23 cellular contexts compared by ENCODE assay signal in genomic region chr20:43963233-43963632, GRCh38. TPM values are rescaled to one million over a fixed set of nuclear protein-coding genes. Genes with fewer than 3 reads are reported as not detected.
DNase-seq lines count a peak whose midpoint lies in the region.
"Had no signal": no experiment of that assay in that cellular context is flagged by ENCODE, and none has a peak within 500 bp of the region (broad histone marks: within the 10 kb centered on the region; RNA-seq: fewer than 3 reads in every experiment).

No MANE protein-coding gene starts in this region.

- peaks cover 62% of the 10 kb centered on the region for H3K4me1 ChIP-seq in thymus (ENCODE audit: control insufficient read depth, insufficient read depth, low read length)
- H3K4me1 ChIP-seq: breast epithelium, colonic mucosa had no signal

- H3K27me3 ChIP-seq in thymus (ENCODE audit: control insufficient read depth, insufficient read depth): peaks cover 3% of the 10 kb centered on the region
- H3K27me3 ChIP-seq: colonic mucosa had no signal

- H3K27ac ChIP-seq in thymus (ENCODE audit: low read depth): peak overlapping the region; percentile 53
- H3K27ac ChIP-seq: breast epithelium, colonic mucosa, lower lobe of right lung had no signal

- no peak overlapping the region for H3K4me3 ChIP-seq in thymus (ENCODE audit: low read length)
- H3K4me3 ChIP-seq: breast epithelium, colonic mucosa, lower lobe of right lung had no signal

- no peaks in the 10 kb centered on the region for H3K9me3 ChIP-seq in thymus (ENCODE audit: control insufficient read depth)
- H3K9me3 ChIP-seq: breast epithelium, colonic mucosa, lower lobe of right lung had no signal

- DNase-seq in activated effector memory CD4-positive, alpha-beta T cell treated with anti-CD3 and anti-CD28 coated beads, Interleukin-2, amount 50 U/mL, for 16 hours: peak; percentile 49
- no peak for DNase-seq in activated effector memory CD4-positive, alpha-beta T cell treated with Interleukin-2 at 50 U/mL for 16 hours
- DNase-seq in M059J (ENCODE audit: low read depth): peak; percentile 58
- DNase-seq in iris pigment epithelial cell (ENCODE audit: low read depth): peak; percentile 67
- no peak for DNase-seq in NCI-H2081 (lab: John Stamatoyannopoulos, UW)
- no peak for DNase-seq in Ammon's horn (ENCODE audit: low spot score)
- DNase-seq in activated CD4-positive, alpha-beta T cell treated with anti-CD3 and anti-CD28 coated beads for 4 hours: no peak
- DNase-seq: activated B cell treated with CpG ODN at 0.5 μM for 24 hours; activated CD4-positive, alpha-beta memory T cell treated with anti-CD3 and anti-CD28 coated beads, Interleukin-2, amount 10 ng/mL, durations not matched to agents 7 days and 5 days; activated T-cell treated with anti-CD3 and anti-CD28 coated beads for 4 hours; AML-193; amniotic stem cell; colonic mucosa; DND-41; effector memory CD8-positive, alpha-beta T cell; hypothalamus; lower lobe of right lung; NCI-H1092; NCI-H187; NCI-H526; posterior cingulate gyrus had no signal

- WGBS in thymus: 87% methylated on average over 5 of the region's 5 CpGs

- H3K36me3 ChIP-seq in thymus (ENCODE audit: control insufficient read depth, insufficient read depth): no peaks in the 10 kb centered on the region
- H3K36me3 ChIP-seq: breast epithelium, colonic mucosa, lower lobe of right lung had no signal

RNA-seq across cellular contexts. Expression of gene TOX2, which starts 48.6 kb away (rescaled TPM):
- 6.1 and 8.4 TPM in 2 replicates for total RNA-seq in M059J (2014; rRNA removed; shearing (Covaris generic))
- 75.8 TPM for polyA plus RNA-seq in thymus

Comparison
In these comparisons a context has a peak if more than half of its experiments do, and no peak if none do; other contexts are left out.
1. DNase-seq: peak in activated effector memory CD4-positive, alpha-beta T cell treated with anti-CD3 and anti-CD28 coated beads, Interleukin-2, amount 50 U/mL, for 16 hours (single experiment), M059J (single experiment) and iris pigment epithelial cell (single experiment); none in activated effector memory CD4-positive, alpha-beta T cell treated with Interleukin-2 at 50 U/mL for 16 hours (single experiment), NCI-H2081 (0 of 2), Ammon's horn (single experiment) and activated CD4-positive, alpha-beta T cell treated with anti-CD3 and anti-CD28 coated beads for 4 hours (0 of 2).